Comparison of ENCODE assay signal across 34 cellular contexts in the genomic region with DNA sequence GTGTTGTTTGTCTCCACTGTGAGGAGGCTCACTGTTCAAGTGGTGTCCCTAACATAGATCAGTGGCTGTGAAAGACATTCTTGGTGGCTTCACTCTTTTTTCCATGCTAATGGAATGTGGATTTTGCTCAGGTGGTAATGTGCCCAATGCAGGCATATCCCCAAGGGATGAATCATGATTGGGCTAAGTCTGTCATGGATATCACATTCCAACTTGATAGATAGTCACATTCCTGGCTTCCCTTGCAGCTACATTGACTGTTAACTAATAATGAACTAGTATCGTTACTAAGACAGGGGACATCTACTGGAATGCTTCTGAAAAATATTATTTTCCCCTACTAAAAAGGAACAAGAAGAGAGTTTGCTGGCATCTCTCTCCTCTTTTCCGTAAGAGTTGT.
"Had no signal": no experiment of that assay in that cellular context is flagged by ENCODE, and none has a peak within 500 bp of the region (broad histone marks: within the 10 kb centered on the region; RNA-seq: fewer than 3 reads in every experiment).

No MANE protein-coding gene starts in this region.

- H3K27me3 ChIP-seq: MG63 had no signal

- H3K4me3 ChIP-seq: MG63 had no signal

- H3K9me3 ChIP-seq: MG63 had no signal

- DNase-seq: Karpas-422, Kasumi-1, MG63, MV-4-11, NCI-H1048, NCI-H1092, NCI-H1092 treated with DMSO at 0.1 percent for 48 hours, NCI-H1105, NCI-H1105 treated with DMSO at 0.1 percent for 48 hours, NCI-H1417, NCI-H1417 treated with DMSO at 0.1 percent for 48 hours, NCI-H1436, NCI-H1436 treated with DMSO at 0.1 percent for 48 hours, NCI-H146, NCI-H1694, NCI-H1694 treated with DMSO at 0.1 percent for 48 hours, NCI-H187, NCI-H187 treated with DMSO at 0.1 percent for 48 hours, NCI-H1930, NCI-H2029, NCI-H2029 treated with DMSO at 0.1 percent for 48 hours, NCI-H2081, NCI-H2081 treated with DMSO at 0.1 percent for 48 hours, NCI-H2107, NCI-H2171, NCI-H2171 treated with DMSO at 0.1 percent for 48 hours, NCI-H2227 treated with DMSO at 0.1 percent for 48 hours, NCI-H226, NCI-H345, NCI-H446, NCI-H446 treated with DMSO at 0.1 percent for 48 hours, NCI-H510A, NCI-H510A treated with DMSO at 0.1 percent for 48 hours, NCI-H524 had no signal

- H3K36me3 ChIP-seq: MG63 had no signal
